In the genomic region with DNA sequence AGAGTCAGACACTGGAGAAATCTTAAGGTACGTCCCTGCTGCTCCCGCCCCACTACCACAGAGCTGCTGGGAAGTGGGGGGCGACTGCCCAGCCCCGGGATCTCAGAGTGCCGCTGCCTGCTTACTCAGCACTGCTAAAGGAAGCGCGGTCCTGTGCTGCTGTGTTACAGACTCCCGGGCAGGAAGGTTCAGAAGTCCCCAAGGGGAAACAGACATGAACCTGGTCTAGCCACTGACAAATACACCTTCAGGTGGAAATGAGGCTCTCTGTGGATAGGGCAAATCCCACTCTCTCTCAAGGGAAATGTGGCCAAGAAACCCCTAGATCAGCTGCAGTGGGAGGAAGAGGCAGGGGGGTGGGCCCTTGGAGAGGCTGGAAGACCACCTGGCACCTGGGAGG, we compare ENCODE assay signal across 14 cellular contexts. TPM values are rescaled to one million over a fixed set of nuclear protein-coding genes. Genes with fewer than 3 reads are reported as not detected.
A peak's percentile ranks its signal among the peaks of the same experiment; 100 is the strongest.
DNase-seq lines count a peak whose midpoint lies in the region; ATAC-seq and TF ChIP-seq lines count a peak whose summit lies in the region.
"Had no signal": no experiment of that assay in that cellular context is flagged by ENCODE, and none has a peak within 500 bp of the region (broad histone marks: within the 10 kb centered on the region; RNA-seq: fewer than 3 reads in every experiment).

No MANE protein-coding gene starts in this region.

- H3K9ac ChIP-seq in H9 (ENCODE audit: extremely low read depth, insufficient read length, low read length): no peak overlapping the region

- TF ChIP-seq EP300 in tibial nerve (IDR thresholded peaks at IDR 0.05): no peak

- no peaks in the 10 kb centered on the region for H3K27me3 ChIP-seq in tibial nerve
- no peaks in the 10 kb centered on the region for H3K27me3 ChIP-seq in H9 (ENCODE audit: insufficient read depth, low read length)
- H3K27me3 ChIP-seq: neutrophil had no signal

- no peak overlapping the region for H3K4me3 ChIP-seq in tibial nerve
- H3K4me3 ChIP-seq: PC-9, skin epidermis had no signal

- no peak overlapping the region for H2AK5ac ChIP-seq in H9 (ENCODE audit: insufficient read length, low read length)

- H4K91ac ChIP-seq in H9 (ENCODE audit: insufficient read length, low read depth, low read length): no peak overlapping the region

- H4K8ac ChIP-seq in H9 (replicated peaks; ENCODE audit: insufficient read length, low read depth, low read length): no peak overlapping the region

- H3K36me3 ChIP-seq in tibial nerve: peaks cover 3 to 97% (median 7%) of the 10 kb centered on the region in 3 donors

- no peak overlapping the region for H3K18ac ChIP-seq in H9 (ENCODE audit: insufficient read length, low read depth, low read length)

- H3K23me2 ChIP-seq in H9 (ENCODE audit: insufficient read length, low read depth, low read length, poor library complexity, severe bottlenecking): no peaks in the 10 kb centered on the region

- TF ChIP-seq CTCF in nephron progenitor cell (IDR thresholded peaks at IDR 0.05): no peak
- TF ChIP-seq CTCF in tibial nerve (IDR thresholded peaks at IDR 0.05): no peak
- TF ChIP-seq CTCF in H9 (conservative IDR thresholded peaks at IDR 0.05): no peak

- no peak overlapping the region for H3K23ac ChIP-seq in H9 (ENCODE audit: insufficient read length, low read depth, low read length)

- H3T11ph ChIP-seq in H9 (ENCODE audit: low read length): no peak overlapping the region

- no peak overlapping the region for H2BK120ac ChIP-seq in H9 (ENCODE audit: low read depth, low read length, poor library complexity, severe bottlenecking)

- H3K27ac Mint-ChIP-seq in nephron progenitor cell (peak overlapping the region; percentile 74), H9 (peak overlapping the region in 1 of 3 experiments; percentile 90; a peak in 2 of 7 replicates)

- H4K5ac ChIP-seq in H9 (ENCODE audit: insufficient read length, low read depth, low read length): no peak overlapping the region

- no peak overlapping the region for H3K4ac ChIP-seq in H9 (ENCODE audit: low read depth, low read length)

- no peaks in the 10 kb centered on the region for H4K20me1 ChIP-seq in H9 (ENCODE audit: control insufficient read depth, insufficient read depth, insufficient read length)

- WGBS in tibial nerve, 2 donors: 75 to 86% methylated on average over 8 of the region's 8 CpGs
- no CpG with 5 or more reads among the region's 8 CpGs for WGBS in H9 (ENCODE audit: extremely low coverage, insufficient read length, low lambda C conversion rate)

- H3K79me1 ChIP-seq in H9 (ENCODE audit: insufficient read depth, low read depth, low read length, poor library complexity, severe bottlenecking): no peaks in the 10 kb centered on the region

- H3K27ac ChIP-seq in tibial nerve (no peak overlapping the region), H9 (ENCODE audit: insufficient read length, low read depth, low read length) (no peak overlapping the region)
- H3K27ac ChIP-seq: neutrophil, PC-9, skin epidermis had no signal

- no peak overlapping the region for H2BK5ac ChIP-seq in H9 (ENCODE audit: insufficient read length, low read length)

- H3K4me2 ChIP-seq in H9 (ENCODE audit: insufficient read depth, insufficient read length, low read length): no peak overlapping the region
- H3K4me2 ChIP-seq: PC-9 had no signal

- no peaks in the 10 kb centered on the region for H3K9me3 ChIP-seq in tibial nerve
- H3K9me3 ChIP-seq in H9 (ENCODE audit: control insufficient read depth, low read depth, low read length): no peaks in the 10 kb centered on the region
- H3K9me3 ChIP-seq: neutrophil had no signal

- peaks cover 21% of the 10 kb centered on the region for H3K4me1 Mint-ChIP-seq in nephron progenitor cell
- no peaks in the 10 kb centered on the region for H3K4me1 Mint-ChIP-seq in H9

- ATAC-seq in GM18861 (IDR thresholded peaks at IDR 0.05; ENCODE audit: unreplicated experiment): peak; percentile 26
- peak; percentile 44 for ATAC-seq in GM19467 (IDR thresholded peaks at IDR 0.05; ENCODE audit: unreplicated experiment)
- ATAC-seq in HG03439 (IDR thresholded peaks at IDR 0.05; ENCODE audit: unreplicated experiment): peak; percentile 32
- ATAC-seq in HG02759 (IDR thresholded peaks at IDR 0.05; ENCODE audit: unreplicated experiment): no peak
- ATAC-seq: left ventricle myocardium superior had no signal

- no peak overlapping the region for H2AFZ ChIP-seq in H9 (ENCODE audit: low read length)
- H2AFZ ChIP-seq: PC-9 had no signal

- no peaks in the 10 kb centered on the region for H3K79me2 ChIP-seq in H9 (ENCODE audit: insufficient read depth, low read length)

- H3K14ac ChIP-seq in H9 (ENCODE audit: insufficient read depth, low read length): no peak overlapping the region

- no peak overlapping the region for H3K56ac ChIP-seq in H9 (ENCODE audit: insufficient read length, low read depth, low read length)

- H3K36me3 Mint-ChIP-seq in nephron progenitor cell (ENCODE audit: low read depth): peaks cover 66% of the 10 kb centered on the region
- peaks cover 20 to 68% (median 64%) of the 10 kb centered on the region in 3 experiments; a peak in 6 of 7 replicates for H3K36me3 Mint-ChIP-seq in H9 (ENCODE audit: insufficient read depth in 1 of 3, low read depth in 3 of 3)

- H2BK20ac ChIP-seq in H9 (ENCODE audit: low read depth, low read length, poor library complexity, severe bottlenecking): no peak overlapping the region

- no peaks in the 10 kb centered on the region for H3K27me3 Mint-ChIP-seq in nephron progenitor cell (ENCODE audit: low read depth, poor library complexity)
- no peaks in the 10 kb centered on the region for H3K27me3 Mint-ChIP-seq in H9 (ENCODE audit: low read depth)

- H3K4me3 Mint-ChIP-seq in nephron progenitor cell (no peak overlapping the region), H9 (no peak overlapping the region)

- no peak for DNase-seq in nephron progenitor cell
- DNase-seq in tibial nerve (ENCODE audit: low spot score in 2 of 2): no peak
- DNase-seq in H9: no peak
- DNase-seq: activated CD4-positive, alpha-beta T cell treated with anti-CD3 and anti-CD28 coated beads, Interleukin-2, amount 50 U/mL, for 48 hours; left ventricle myocardium superior; NCI-H1105 treated with DMSO at 0.1 percent for 48 hours; NCI-H446 treated with DMSO at 0.1 percent for 48 hours; PC-9 had no signal

- no peak overlapping the region for H2BK12ac ChIP-seq in H9 (ENCODE audit: insufficient read length, low read depth, low read length)

- TF ChIP-seq POLR2A in tibial nerve (IDR thresholded peaks at IDR 0.05): no peak

- H3K4me1 ChIP-seq in tibial nerve (peaks cover 0 to 13% (median 0%) of the 10 kb centered on the region in 4 donors), H9 (ENCODE audit: insufficient read depth, low read length) (no peaks in the 10 kb centered on the region)

- H3K9me3 Mint-ChIP-seq in nephron progenitor cell: peaks cover 14% of the 10 kb centered on the region
- no peaks in the 10 kb centered on the region for H3K9me3 Mint-ChIP-seq in H9

- H2BK15ac ChIP-seq in H9 (ENCODE audit: low read depth, low read length): no peak overlapping the region

RNA-seq across cellular contexts. Expression of gene MTERF4, which starts 13.7 kb away (rescaled TPM):
- total RNA-seq in tibial nerve (10 to 100 TPM; 28.9 to 60.5 (median 38.9) TPM), H9 (2021) (35.0 and 36.6 TPM in 2 replicates)
